In genomic region chr5:90096415-90097081, GRCh38 we compare ENCODE assay signal across 14 cellular contexts.
DNase-seq lines count a peak whose midpoint lies in the region; ATAC-seq, FAIRE-seq and TF ChIP-seq lines count a peak whose summit lies in the region.
"Had no signal": no experiment of that assay in that cellular context is flagged by ENCODE, and none has a peak within 500 bp of the region (broad histone marks: within the 10 kb centered on the region; RNA-seq: fewer than 3 reads in every experiment).

No MANE protein-coding gene starts in this region.

- H3K27ac Mint-ChIP-seq in activated T-cell treated with anti-CD3 and anti-CD28 coated beads, Interleukin-2, amount 50 U/mL, for 72 hours: no peak overlapping the region
- H3K27ac Mint-ChIP-seq: activated CD8-positive, alpha-beta T cell treated with anti-CD3 and anti-CD28 coated beads, Interleukin-2, amount 10 ng/mL, durations not matched to agents 7 days and 5 days had no signal

- dilution Hi-C loops in keratinocyte (cut with MboI; ENCODE audit: extremely low pct_ligation_motif_present, low sequenced_read_pairs): no loop called here

- H3K79me2 ChIP-seq in keratinocyte (ENCODE audit: control insufficient read depth, insufficient read depth, low read length): no peaks in the 10 kb centered on the region

- in situ Hi-C loops in astrocyte of the cerebellum (cut with HindIII; ENCODE audit: low sequenced_read_pairs): no loop called here

- no peaks in the 10 kb centered on the region for H3K36me3 ChIP-seq in keratinocyte (ENCODE audit: control insufficient read depth in 2 of 2, extremely low read depth in 1 of 2, insufficient read depth in 2 of 2, low read length in 2 of 2)
- H3K36me3 ChIP-seq: Peyer's patch had no signal

- DNase-seq in AG20443 (ENCODE audit: low spot score) (peak; percentile 10), HT1080 (ENCODE audit: low read depth) (peak; percentile 81), astrocyte of the cerebellum (ENCODE audit: low read depth) (peak; percentile 15), keratinocyte (ENCODE audit: low read depth, low spot score) (peak; percentile 79), Kasumi-1 (lab: John Stamatoyannopoulos, UW) (no peak), D721Med (ENCODE audit: insufficient read length, low spot score) (no peak)
- DNase-seq in activated T-cell treated with anti-CD3 and anti-CD28 coated beads, Interleukin-2, amount 50 U/mL, for 72 hours: no peak
- DNase-seq: activated CD8-positive, alpha-beta T cell treated with anti-CD3 and anti-CD28 coated beads, Interleukin-2, amount 10 ng/mL, durations not matched to agents 7 days and 5 days; DND-41; NCI-H1092 treated with DMSO at 0.1 percent for 48 hours; Peyer's patch had no signal

- H4K20me1 ChIP-seq in keratinocyte (ENCODE audit: control insufficient read depth, extremely low read depth, insufficient read depth, low read length): no peaks in the 10 kb centered on the region

- no peaks in the 10 kb centered on the region for H3K36me3 Mint-ChIP-seq in activated T-cell treated with anti-CD3 and anti-CD28 coated beads, Interleukin-2, amount 50 U/mL, for 72 hours (ENCODE audit: insufficient read depth in 2 of 2)

- H3K9me1 ChIP-seq in keratinocyte (ENCODE audit: control insufficient read depth, extremely low read depth, insufficient read depth, low read length): no peaks in the 10 kb centered on the region

- no peaks in the 10 kb centered on the region for H3K27me3 Mint-ChIP-seq in activated T-cell treated with anti-CD3 and anti-CD28 coated beads, Interleukin-2, amount 50 U/mL, for 72 hours (ENCODE audit: low read depth)
- H3K27me3 Mint-ChIP-seq: central memory CD8-positive, alpha-beta T cell had no signal

- peak overlapping the region; percentile 49 for H3K4me2 ChIP-seq in keratinocyte (ENCODE audit: control insufficient read depth, extremely low read depth, insufficient read depth, low read depth, low read length)

- H3K4me3 ChIP-seq in astrocyte of the cerebellum (ENCODE audit: low read depth, low read length): no peak overlapping the region
- no peak overlapping the region for H3K4me3 ChIP-seq in keratinocyte (ENCODE audit: control insufficient read depth in 2 of 3, extremely low read depth in 1 of 3, insufficient read depth in 2 of 3, low read depth in 1 of 3, low read length in 3 of 3)
- H3K4me3 ChIP-seq: Peyer's patch, psoas muscle had no signal

- H3K4me3 Mint-ChIP-seq in activated T-cell treated with anti-CD3 and anti-CD28 coated beads, Interleukin-2, amount 50 U/mL, for 72 hours: no peak overlapping the region
- H3K4me3 Mint-ChIP-seq: activated CD8-positive, alpha-beta T cell treated with anti-CD3 and anti-CD28 coated beads, Interleukin-2, amount 10 ng/mL, durations not matched to agents 7 days and 5 days; central memory CD8-positive, alpha-beta T cell had no signal

- ATAC-seq in activated T-cell treated with anti-CD3 and anti-CD28 coated beads, Interleukin-2, amount 50 U/mL, for 72 hours (replicated peaks in 1 of 2): no peak
- no peak for ATAC-seq in HG03039 (IDR thresholded peaks at IDR 0.05; ENCODE audit: unreplicated experiment)
- ATAC-seq: activated CD8-positive, alpha-beta T cell treated with anti-CD3 and anti-CD28 coated beads, Interleukin-2, amount 10 ng/mL, durations not matched to agents 7 days and 5 days; psoas muscle had no signal

- TF ChIP-seq CTCF in astrocyte of the cerebellum (IDR thresholded peaks at IDR 0.05; ENCODE audit: low read depth, low read length, missing control alignments) (no peak), keratinocyte (optimal IDR thresholded peaks at IDR 0.05 in 1 of 3, IDR thresholded peaks at IDR 0.05 in 1 of 3, conservative IDR thresholded peaks at IDR 0.05 in 1 of 3; ENCODE audit: extremely low read depth in 1 of 3, insufficient read depth in 2 of 3, low read length in 3 of 3) (no peak), D721Med (IDR thresholded peaks at IDR 0.05; ENCODE audit: insufficient read depth, missing control alignments) (no peak)

- H2AFZ ChIP-seq in keratinocyte (ENCODE audit: control insufficient read depth, low read length): no peak overlapping the region

- H3K9me3 Mint-ChIP-seq in activated T-cell treated with anti-CD3 and anti-CD28 coated beads, Interleukin-2, amount 50 U/mL, for 72 hours: peaks cover 2 to 3% of the 10 kb centered on the region in 2 donors

- H3K9me3 ChIP-seq in keratinocyte (ENCODE audit: control insufficient read depth, low read depth, low read length): no peaks in the 10 kb centered on the region
- H3K9me3 ChIP-seq: Peyer's patch, psoas muscle had no signal

- H3K9ac ChIP-seq in keratinocyte (ENCODE audit: control insufficient read depth, extremely low read depth, insufficient read depth, low read length): no peak overlapping the region

- H3K4me1 Mint-ChIP-seq in activated T-cell treated with anti-CD3 and anti-CD28 coated beads, Interleukin-2, amount 50 U/mL, for 72 hours (ENCODE audit: low read depth): no peaks in the 10 kb centered on the region
- H3K4me1 Mint-ChIP-seq: central memory CD8-positive, alpha-beta T cell had no signal

- H3K4me1 ChIP-seq in keratinocyte (ENCODE audit: control insufficient read depth, extremely low read depth, insufficient read depth, low read length): peaks cover 24% of the 10 kb centered on the region
- H3K4me1 ChIP-seq: Peyer's patch, psoas muscle had no signal

- peak; percentile 75 for FAIRE-seq in keratinocyte (lab: Jason Lieb, UNC)
- FAIRE-seq in D721Med (lab: Jason Lieb, UNC): no peak

- H3K27me3 ChIP-seq in keratinocyte (ENCODE audit: control insufficient read depth, extremely low read depth, insufficient read depth, low read length): no peaks in the 10 kb centered on the region
- H3K27me3 ChIP-seq: Peyer's patch had no signal

- peak overlapping the region; percentile 50 for H3K27ac ChIP-seq in keratinocyte (ENCODE audit: control insufficient read depth, insufficient read depth, low read length)
- H3K27ac ChIP-seq: Peyer's patch, psoas muscle had no signal

Comparison
In these comparisons a context has a peak if more than half of its experiments do, and no peak if none do; other contexts are left out.
1. DNase-seq: peak in AG20443 (single experiment), HT1080 (single experiment), astrocyte of the cerebellum (single experiment) and keratinocyte (single experiment); none in activated T-cell treated with anti-CD3 and anti-CD28 coated beads, Interleukin-2, amount 50 U/mL, for 72 hours (0 of 2), Kasumi-1 (0 of 2) and D721Med (single experiment).